In genomic region chr10:3226960-3227724, GRCh38 we compare ENCODE assay signal across 10 cellular contexts. TPM values are rescaled to one million over a fixed set of nuclear protein-coding genes. Genes with fewer than 3 reads are reported as not detected.
DNase-seq lines count a peak whose midpoint lies in the region; ATAC-seq and TF ChIP-seq lines count a peak whose summit lies in the region.
"Had no signal": no experiment of that assay in that cellular context is flagged by ENCODE, and none has a peak within 500 bp of the region (broad histone marks: within the 10 kb centered on the region; RNA-seq: fewer than 3 reads in every experiment).

No MANE protein-coding gene starts in this region.

- CTCF ChIA-PET in activated naive CD4-positive, alpha-beta T cell treated with anti-CD3 and anti-CD28 coated beads, Interleukin-2, amount 10 ng/mL, durations not matched to agents 7 days and 5 days (lab: Charles Lee) = no interaction called here
- CTCF ChIA-PET in SK-N-SH (lab: Yijun Ruan, JAX) = no interaction called here

- peak overlapping the region in 1 of 2 experiments; percentile 37; a peak in 2 of 4 replicates for H3K4me3 ChIP-seq in SK-N-SH (ENCODE audit: low read depth in 2 of 2, low read length in 1 of 2)
- H3K4me3 ChIP-seq in fibroblast of pulmonary artery (replicated peaks; ENCODE audit: low read depth, low read length) = no peak overlapping the region
- H3K4me3 ChIP-seq in tibial artery = peak overlapping the region in 1 of 2 donors; percentile 2
- H3K4me3 ChIP-seq: ovary had no signal

- H3F3A ChIP-seq in SK-N-SH (replicated peaks; ENCODE audit: insufficient read depth) = peaks cover 33% of the 10 kb centered on the region

- H3K27me3 ChIP-seq in SK-N-SH (ENCODE audit: insufficient read depth) (no peaks in the 10 kb centered on the region), tibial artery (no peaks in the 10 kb centered on the region)
- H3K27me3 ChIP-seq: ovary had no signal

- peak; percentile 14 to 83; a peak in 3 of 4 replicates for TF ChIP-seq EP300 in SK-N-SH (IDR thresholded peaks at IDR 0.05; ENCODE audit: borderline replicate concordance in 1 of 2, low read depth in 1 of 2, low read length in 1 of 2)

- peaks cover 22% of the 10 kb centered on the region for H3K27me3 Mint-ChIP-seq in activated naive CD4-positive, alpha-beta T cell treated with anti-CD3 and anti-CD28 coated beads, Interleukin-2, amount 10 ng/mL, durations not matched to agents 7 days and 5 days

- H3K9ac ChIP-seq in SK-N-SH = peak overlapping the region; percentile 81

- H3K36me3 Mint-ChIP-seq in activated naive CD4-positive, alpha-beta T cell treated with anti-CD3 and anti-CD28 coated beads, Interleukin-2, amount 10 ng/mL, durations not matched to agents 7 days and 5 days = no peaks in the 10 kb centered on the region

- H3K27ac ChIP-seq in SK-N-SH (ENCODE audit: low read depth in 2 of 2, low read length in 1 of 2) = peak overlapping the region; percentile 75 to 99
- H3K27ac ChIP-seq in tibial artery = peak overlapping the region; percentile 51 to 60
- H3K27ac ChIP-seq: HL-60, ovary had no signal

- POLR2A ChIA-PET in SK-N-SH (lab: Yijun Ruan, JAX) = no interaction called here

- H3K36me3 ChIP-seq in SK-N-SH (replicated peaks in 1 of 2; ENCODE audit: control insufficient read depth in 1 of 2, insufficient read depth in 2 of 2, low read length in 1 of 2) (no peaks in the 10 kb centered on the region), tibial artery (no peaks in the 10 kb centered on the region)
- H3K36me3 ChIP-seq: ovary had no signal

- no peaks in the 10 kb centered on the region for H3K9me2 ChIP-seq in SK-N-SH

- no peak for TF ChIP-seq RAD21 in SK-N-SH (IDR thresholded peaks at IDR 0.05; ENCODE audit: low read length)

- H3K4me1 ChIP-seq in SK-N-SH (ENCODE audit: control insufficient read depth in 1 of 2, insufficient read depth in 2 of 2, low read depth in 1 of 2, low read length in 1 of 2) (peaks cover 0 to 20% of the 10 kb centered on the region in 2 experiments; a peak in 2 of 4 replicates), tibial artery (peaks cover 0 to 29% (median 16%) of the 10 kb centered on the region in 4 donors)

- H3K9me3 Mint-ChIP-seq in activated naive CD4-positive, alpha-beta T cell treated with anti-CD3 and anti-CD28 coated beads, Interleukin-2, amount 10 ng/mL, durations not matched to agents 7 days and 5 days = no peaks in the 10 kb centered on the region

- H3K27ac Mint-ChIP-seq in activated naive CD4-positive, alpha-beta T cell treated with anti-CD3 and anti-CD28 coated beads, Interleukin-2, amount 10 ng/mL, durations not matched to agents 7 days and 5 days = peak overlapping the region; percentile 2

- no peaks in the 10 kb centered on the region for H3K79me2 ChIP-seq in SK-N-SH (ENCODE audit: insufficient read depth)

- no peak overlapping the region for H3K4me3 Mint-ChIP-seq in activated naive CD4-positive, alpha-beta T cell treated with anti-CD3 and anti-CD28 coated beads, Interleukin-2, amount 10 ng/mL, durations not matched to agents 7 days and 5 days

- H4K20me1 ChIP-seq in SK-N-SH (ENCODE audit: insufficient read depth) = no peaks in the 10 kb centered on the region

- H3K9me3 ChIP-seq in SK-N-SH = no peaks in the 10 kb centered on the region
- H3K9me3 ChIP-seq in tibial artery = no peaks in the 10 kb centered on the region
- H3K9me3 ChIP-seq: ovary had no signal

- TF ChIP-seq CTCF in SK-N-SH (IDR thresholded peaks at IDR 0.05) = no peak
- TF ChIP-seq CTCF in fibroblast of pulmonary artery (IDR thresholded peaks at IDR 0.05; ENCODE audit: low read length, missing control alignments) = no peak
- no peak for TF ChIP-seq CTCF in tibial artery (IDR thresholded peaks at IDR 0.05)

- intact Hi-C loops in tibial artery (cut with DNase I; ENCODE audit: low total_unique reads) = no loop called here

- peak overlapping the region; percentile 79 for H3K4me2 ChIP-seq in SK-N-SH

- ATAC-seq in HG03159 (IDR thresholded peaks at IDR 0.05; ENCODE audit: unreplicated experiment) (no peak), HG03045 (IDR thresholded peaks at IDR 0.05; ENCODE audit: unreplicated experiment) (no peak)

- no peak for DNase-seq in activated naive CD4-positive, alpha-beta T cell treated with anti-CD3 and anti-CD28 coated beads, Interleukin-2, amount 10 ng/mL, durations not matched to agents 7 days and 5 days
- no peak for DNase-seq in activated naive CD4-positive, alpha-beta T cell (lab: John Stamatoyannopoulos, UW)
- DNase-seq in SK-N-SH (no peak), fibroblast of pulmonary artery (ENCODE audit: low read depth) (peak; percentile 61), tibial artery (no peak), DMS79 (lab: John Stamatoyannopoulos, UW) (no peak)
- DNase-seq: ovary had no signal

- 10% methylated on average over 10 of the region's 10 CpGs for WGBS in SK-N-SH (ENCODE audit: low lambda C conversion rate)

- H3K4me1 Mint-ChIP-seq in activated naive CD4-positive, alpha-beta T cell treated with anti-CD3 and anti-CD28 coated beads, Interleukin-2, amount 10 ng/mL, durations not matched to agents 7 days and 5 days = no peaks in the 10 kb centered on the region

- no peak overlapping the region; the same call in 1 of the 2 replicates for H2AFZ ChIP-seq in SK-N-SH (ENCODE audit: low read depth)

TF ChIP-seq in SK-N-SH, 30 proteins besides CTCF, POLR2A, EP300 and RAD21 (continues in another document):
- TF ChIP-seq FOXM1 (IDR thresholded peaks at IDR 0.05; ENCODE audit: low read depth) (0 out of 2 replicates have a peak, but pooled peaks have one; percentile 52), USF2 (IDR thresholded peaks at IDR 0.05; ENCODE audit: borderline replicate concordance, low read depth, low read length) (no peak), MEF2A (IDR thresholded peaks at IDR 0.05; ENCODE audit: borderline replicate concordance, low read depth) (peak; percentile 54; the same call in 1 of the 2 replicates), FOSL2 (IDR thresholded peaks at IDR 0.05; ENCODE audit: borderline replicate concordance, low read depth) (peak; percentile 91), FOXJ3 (CRISPR knock-in tag; IDR thresholded peaks at IDR 0.05) (no peak), GATA2 (CRISPR knock-in tag; IDR thresholded peaks at IDR 0.05) (no peak), IRF3 (IDR thresholded peaks at IDR 0.05; ENCODE audit: low read depth, low read length) (no peak), POLR2AphosphoS5 (IDR thresholded peaks at IDR 0.05; ENCODE audit: low read depth, low read length) (peak; percentile 63; the same call in 1 of the 2 replicates), PBX3 (IDR thresholded peaks at IDR 0.05) (peak; percentile 96), JUND (IDR thresholded peaks at IDR 0.05) (peak; percentile 92), RFX5 (IDR thresholded peaks at IDR 0.05; ENCODE audit: low read length) (no peak), NFIC (IDR thresholded peaks at IDR 0.05; ENCODE audit: borderline replicate concordance) (peak; percentile 35), ELF1 (IDR thresholded peaks at IDR 0.05) (no peak), TEAD4 (IDR thresholded peaks at IDR 0.05; ENCODE audit: borderline replicate concordance, insufficient read depth) (0 out of 2 replicates have a peak, but pooled peaks have one; percentile 58), MXI1 (IDR thresholded peaks at IDR 0.05; ENCODE audit: low read depth, low read length) (no peak), USF1 (IDR thresholded peaks at IDR 0.05; ENCODE audit: borderline replicate concordance, low read depth) (no peak), RCOR1 (IDR thresholded peaks at IDR 0.05; ENCODE audit: low read length) (no peak), YY1 (IDR thresholded peaks at IDR 0.05; ENCODE audit: low read depth) (0 out of 2 replicates have a peak, but pooled peaks have one; percentile 19), TAF1 (IDR thresholded peaks at IDR 0.05; ENCODE audit: borderline replicate concordance, low read depth, low read length) (no peak), TCF12 (IDR thresholded peaks at IDR 0.05) (peak; percentile 70), EZH2phosphoT487 (IDR thresholded peaks at IDR 0.05; ENCODE audit: borderline replicate concordance, low read depth) (no peak), GABPA (IDR thresholded peaks at IDR 0.05; ENCODE audit: low read depth) (peak; percentile 43; the same call in 1 of the 2 replicates)

RNA-seq across cellular contexts. Expression of gene PITRM1, which starts 54.6 kb away (rescaled TPM):
- polyA plus RNA-seq in SK-N-SH (2012; rRNA removed) = 45.9 and 79.6 TPM in 2 replicates
- polyA plus RNA-seq in SK-N-SH (2012; cell fraction: cytosol; rRNA removed) = 46.3 and 52.8 TPM in 2 replicates
- polyA plus RNA-seq in SK-N-SH (2012; cell fraction: nucleus; rRNA removed) = 185 and 200 TPM in 2 replicates
